Comparison of ENCODE assay signal across 15 cellular contexts in genomic region chr14:92973798-92974372, GRCh38. TPM values are rescaled to one million over a fixed set of nuclear protein-coding genes. Genes with fewer than 3 reads are reported as not detected.
DNase-seq lines count a peak whose midpoint lies in the region; FAIRE-seq and TF ChIP-seq lines count a peak whose summit lies in the region.
"Had no signal": no experiment of that assay in that cellular context is flagged by ENCODE, and none has a peak within 500 bp of the region (broad histone marks: within the 10 kb centered on the region; RNA-seq: fewer than 3 reads in every experiment).

No MANE protein-coding gene starts in this region.

- H3K9ac ChIP-seq in mesendoderm (ENCODE audit: low read length): no peak overlapping the region
- H3K9ac ChIP-seq: BLaER1 treated with 17β-estradiol and CSF1 and Interleukin-3, amounts not matched to agents 10 nM and 100 nM had no signal

- no peak overlapping the region for H2AK5ac ChIP-seq in mesendoderm (ENCODE audit: low read length)

- H2BK15ac ChIP-seq in mesendoderm (replicated peaks; ENCODE audit: low read depth): no peak overlapping the region

- intact Hi-C loops in stomach (cut with DNase I; ENCODE audit: low total_unique reads): no loop called here

- H3K4ac ChIP-seq in mesendoderm (ENCODE audit: low read depth, low read length): no peak overlapping the region

- H3K27me3 ChIP-seq in bronchial epithelial cell (ENCODE audit: control insufficient read depth, insufficient read depth, low read length): no peaks in the 10 kb centered on the region
- H3K27me3 ChIP-seq in right atrium auricular region: no peaks in the 10 kb centered on the region
- H3K27me3 ChIP-seq in stomach: no peaks in the 10 kb centered on the region
- H3K27me3 ChIP-seq in mesendoderm (ENCODE audit: insufficient read depth, low read length, poor library complexity): no peaks in the 10 kb centered on the region
- H3K27me3 ChIP-seq: BLaER1 treated with 17β-estradiol and CSF1 and Interleukin-3, amounts not matched to agents 10 nM and 100 nM had no signal

- no peak overlapping the region for H3K4me3 ChIP-seq in bronchial epithelial cell (ENCODE audit: low read depth, low read length)
- H3K4me3 ChIP-seq in right atrium auricular region: no peak overlapping the region
- H3K4me3 ChIP-seq in stomach: no peak overlapping the region
- no peak overlapping the region for H3K4me3 ChIP-seq in mesendoderm (ENCODE audit: low read length)
- H3K4me3 ChIP-seq: BLaER1 treated with 17β-estradiol and CSF1 and Interleukin-3, amounts not matched to agents 10 nM and 100 nM; HAP-1 had no signal

- no peak overlapping the region for H2BK120ac ChIP-seq in mesendoderm (ENCODE audit: low read depth, low read length)

- H4K5ac ChIP-seq in mesendoderm (ENCODE audit: low read length): no peak overlapping the region

- no peaks in the 10 kb centered on the region for H3K79me1 ChIP-seq in mesendoderm (ENCODE audit: low read length)

- DNase-seq in EL: peak; percentile 74
- DNase-seq in bronchial epithelial cell (ENCODE audit: low read depth): no peak
- no peak for DNase-seq in right atrium auricular region (ENCODE audit: low spot score)
- no peak for DNase-seq in stomach
- DNase-seq in mesendoderm: no peak
- DNase-seq in NCI-H1694 (lab: John Stamatoyannopoulos, UW): no peak
- no peak for DNase-seq in NCI-H128 (lab: John Stamatoyannopoulos, UW; ENCODE audit: unreplicated experiment)
- DNase-seq in DMS79 (lab: John Stamatoyannopoulos, UW): no peak
- DNase-seq: activated naive CD4-positive, alpha-beta T cell treated with anti-CD3 and anti-CD28 coated beads, Interleukin-2, amount 50 U/mL, for 16 hours; NCI-H1105; NCI-H510A had no signal

- TF ChIP-seq CTCF in bronchial epithelial cell (IDR thresholded peaks at IDR 0.05; ENCODE audit: insufficient read depth, low read length, severe bottlenecking): no peak
- no peak for TF ChIP-seq CTCF in right atrium auricular region (IDR thresholded peaks at IDR 0.05)
- no peak for TF ChIP-seq CTCF in stomach (IDR thresholded peaks at IDR 0.05)

- FAIRE-seq in bronchial epithelial cell (lab: Jason Lieb, UNC): peak; percentile 32
- FAIRE-seq: frontal cortex had no signal

- 70 to 85% (median 84%) methylated on average over 6 to 9 of the region's 9 CpGs for WGBS in stomach, 5 donors
- WGBS in mesendoderm (ENCODE audit: extremely low coverage, insufficient coverage, low lambda C conversion rate): no CpG with 5 or more reads among the region's 9 CpGs

- no peak overlapping the region for H3K18ac ChIP-seq in mesendoderm (ENCODE audit: low read length)

- peaks cover 0 to 12% of the 10 kb centered on the region in 2 donors for H3K9me3 ChIP-seq in right atrium auricular region
- peaks cover 4 to 33% (median 20%) of the 10 kb centered on the region in 4 donors for H3K9me3 ChIP-seq in stomach
- H3K9me3 ChIP-seq: HAP-1 had no signal

- no peaks in the 10 kb centered on the region for H3K79me2 ChIP-seq in mesendoderm (ENCODE audit: control insufficient read depth, insufficient read depth, low read length)

- no peak overlapping the region for H4K8ac ChIP-seq in mesendoderm (ENCODE audit: low read depth, low read length)

- no peak overlapping the region for H3K23ac ChIP-seq in mesendoderm (ENCODE audit: low read length)

- no peak overlapping the region for H3K4me2 ChIP-seq in mesendoderm (ENCODE audit: low read length)
- H3K4me2 ChIP-seq: BLaER1 treated with 17β-estradiol and CSF1 and Interleukin-3, amounts not matched to agents 10 nM and 100 nM had no signal

- peak overlapping the region; percentile 84 to 91 for H3K27ac ChIP-seq in right atrium auricular region
- H3K27ac ChIP-seq in stomach: peak overlapping the region in 4 of 5 donors; percentile 61 to 77 (median 70)
- no peak overlapping the region for H3K27ac ChIP-seq in mesendoderm (ENCODE audit: low read depth, low read length)
- H3K27ac ChIP-seq: BLaER1 treated with 17β-estradiol and CSF1 and Interleukin-3, amounts not matched to agents 10 nM and 100 nM had no signal

- H3K36me3 ChIP-seq in bronchial epithelial cell (ENCODE audit: control insufficient read depth, insufficient read depth, low read length) (peaks cover 4% of the 10 kb centered on the region), right atrium auricular region (peaks cover 5% of the 10 kb centered on the region), stomach (peaks cover 0 to 34% (median 26%) of the 10 kb centered on the region in 4 donors), mesendoderm (ENCODE audit: control insufficient read depth, insufficient read depth, low read length) (no peaks in the 10 kb centered on the region)
- H3K36me3 ChIP-seq: HAP-1 had no signal

- H3K4me1 ChIP-seq in right atrium auricular region (peaks cover 0 to 32% of the 10 kb centered on the region in 2 donors), stomach (peaks cover 0 to 15% (median 11%) of the 10 kb centered on the region in 4 donors), mesendoderm (ENCODE audit: control insufficient read depth, low read depth, low read length) (no peaks in the 10 kb centered on the region)
- H3K4me1 ChIP-seq: HAP-1 had no signal

- TF ChIP-seq POLR2A in stomach (IDR thresholded peaks at IDR 0.05): no peak

- H3K56ac ChIP-seq in mesendoderm (ENCODE audit: low read length): no peak overlapping the region

- TF ChIP-seq EP300 in stomach (IDR thresholded peaks at IDR 0.05): no peak

- no peak overlapping the region for H2BK5ac ChIP-seq in mesendoderm (ENCODE audit: low read length)

RNA-seq across cellular contexts. Expression of gene CHGA, which starts 50.9 kb away (rescaled TPM):
- total RNA-seq in bronchial epithelial cell: not detected in 2 replicates
- not detected for total RNA-seq in right atrium auricular region
- total RNA-seq in stomach: 100 to 1,000 TPM in 3 of 5 donors, 10 to 100 TPM in 1, 1 to 10 TPM in 1; 2.3 to 455 (median 211) TPM
- 100 to 1,000 TPM in 2 of 3 donors, 10 to 100 TPM in 1; 37.7 to 134 (median 130) TPM for polyA plus RNA-seq in stomach
- polyA plus RNA-seq in mesendoderm (2013, experiment 1 of 2): 7.9 TPM
- polyA plus RNA-seq in mesendoderm (2013, experiment 2 of 2): 7.9 TPM
- total RNA-seq: kidney epithelial cell had no signal
